In the genomic region with DNA sequence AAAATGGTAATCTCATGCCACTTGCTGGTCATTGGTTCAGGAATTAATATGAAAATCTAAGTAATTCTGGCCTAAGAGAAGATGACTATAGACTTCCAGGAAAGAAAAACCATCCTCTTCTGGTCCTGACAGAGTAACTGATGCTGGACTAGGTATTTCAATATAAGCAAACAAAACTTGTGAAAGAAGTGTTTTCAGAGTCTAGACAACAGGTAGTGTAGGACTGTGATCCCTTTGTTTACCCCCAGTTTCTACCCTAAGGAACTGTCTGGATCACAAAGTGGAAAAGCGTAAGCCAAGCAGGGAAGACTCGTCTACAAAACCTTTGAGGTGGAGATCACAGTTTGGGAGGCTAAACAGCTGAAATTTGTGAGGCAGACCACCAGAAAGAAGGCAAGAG, we compare ENCODE assay signal across 1 cellular context.
TF ChIP-seq lines count a peak whose summit lies in the region.

No MANE protein-coding gene starts in this region.

TF ChIP-seq in HepG2, 621 proteins besides CTCF, POLR2A, EP300 and RAD21 (continued from another document and continues in another):
- TF ChIP-seq, protein P1, sequence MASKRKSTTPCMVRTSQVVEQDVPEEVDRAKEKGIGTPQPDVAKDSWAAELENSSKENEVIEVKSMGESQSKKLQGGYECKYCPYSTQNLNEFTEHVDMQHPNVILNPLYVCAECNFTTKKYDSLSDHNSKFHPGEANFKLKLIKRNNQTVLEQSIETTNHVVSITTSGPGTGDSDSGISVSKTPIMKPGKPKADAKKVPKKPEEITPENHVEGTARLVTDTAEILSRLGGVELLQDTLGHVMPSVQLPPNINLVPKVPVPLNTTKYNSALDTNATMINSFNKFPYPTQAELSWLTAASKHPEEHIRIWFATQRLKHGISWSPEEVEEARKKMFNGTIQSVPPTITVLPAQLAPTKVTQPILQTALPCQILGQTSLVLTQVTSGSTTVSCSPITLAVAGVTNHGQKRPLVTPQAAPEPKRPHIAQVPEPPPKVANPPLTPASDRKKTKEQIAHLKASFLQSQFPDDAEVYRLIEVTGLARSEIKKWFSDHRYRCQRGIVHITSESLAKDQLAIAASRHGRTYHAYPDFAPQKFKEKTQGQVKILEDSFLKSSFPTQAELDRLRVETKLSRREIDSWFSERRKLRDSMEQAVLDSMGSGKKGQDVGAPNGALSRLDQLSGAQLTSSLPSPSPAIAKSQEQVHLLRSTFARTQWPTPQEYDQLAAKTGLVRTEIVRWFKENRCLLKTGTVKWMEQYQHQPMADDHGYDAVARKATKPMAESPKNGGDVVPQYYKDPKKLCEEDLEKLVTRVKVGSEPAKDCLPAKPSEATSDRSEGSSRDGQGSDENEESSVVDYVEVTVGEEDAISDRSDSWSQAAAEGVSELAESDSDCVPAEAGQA (IDR thresholded peaks at IDR 0.05; ENCODE audit: low read depth) = no peak
- TF ChIP-seq, protein P1 (CRISPR knock-in tag; IDR thresholded peaks at IDR 0.05; ENCODE audit: borderline replicate concordance) = no peak
- no peak for TF ChIP-seq ZNF878 (CRISPR knock-in tag; IDR thresholded peaks at IDR 0.05)
- TF ChIP-seq, protein P2, sequence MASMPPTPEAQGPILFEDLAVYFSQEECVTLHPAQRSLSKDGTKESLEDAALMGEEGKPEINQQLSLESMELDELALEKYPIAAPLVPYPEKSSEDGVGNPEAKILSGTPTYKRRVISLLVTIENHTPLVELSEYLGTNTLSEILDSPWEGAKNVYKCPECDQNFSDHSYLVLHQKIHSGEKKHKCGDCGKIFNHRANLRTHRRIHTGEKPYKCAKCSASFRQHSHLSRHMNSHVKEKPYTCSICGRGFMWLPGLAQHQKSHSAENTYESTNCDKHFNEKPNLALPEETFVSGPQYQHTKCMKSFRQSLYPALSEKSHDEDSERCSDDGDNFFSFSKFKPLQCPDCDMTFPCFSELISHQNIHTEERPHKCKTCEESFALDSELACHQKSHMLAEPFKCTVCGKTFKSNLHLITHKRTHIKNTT (CRISPR knock-in tag; IDR thresholded peaks at IDR 0.05) = no peak
- no peak for TF ChIP-seq MXI1 (IDR thresholded peaks at IDR 0.05; ENCODE audit: borderline replicate concordance, low read depth, low read length)
- no peak for TF ChIP-seq ZNF614 (CRISPR knock-in tag; IDR thresholded peaks at IDR 0.05; ENCODE audit: borderline replicate concordance)
- TF ChIP-seq, protein P3, sequence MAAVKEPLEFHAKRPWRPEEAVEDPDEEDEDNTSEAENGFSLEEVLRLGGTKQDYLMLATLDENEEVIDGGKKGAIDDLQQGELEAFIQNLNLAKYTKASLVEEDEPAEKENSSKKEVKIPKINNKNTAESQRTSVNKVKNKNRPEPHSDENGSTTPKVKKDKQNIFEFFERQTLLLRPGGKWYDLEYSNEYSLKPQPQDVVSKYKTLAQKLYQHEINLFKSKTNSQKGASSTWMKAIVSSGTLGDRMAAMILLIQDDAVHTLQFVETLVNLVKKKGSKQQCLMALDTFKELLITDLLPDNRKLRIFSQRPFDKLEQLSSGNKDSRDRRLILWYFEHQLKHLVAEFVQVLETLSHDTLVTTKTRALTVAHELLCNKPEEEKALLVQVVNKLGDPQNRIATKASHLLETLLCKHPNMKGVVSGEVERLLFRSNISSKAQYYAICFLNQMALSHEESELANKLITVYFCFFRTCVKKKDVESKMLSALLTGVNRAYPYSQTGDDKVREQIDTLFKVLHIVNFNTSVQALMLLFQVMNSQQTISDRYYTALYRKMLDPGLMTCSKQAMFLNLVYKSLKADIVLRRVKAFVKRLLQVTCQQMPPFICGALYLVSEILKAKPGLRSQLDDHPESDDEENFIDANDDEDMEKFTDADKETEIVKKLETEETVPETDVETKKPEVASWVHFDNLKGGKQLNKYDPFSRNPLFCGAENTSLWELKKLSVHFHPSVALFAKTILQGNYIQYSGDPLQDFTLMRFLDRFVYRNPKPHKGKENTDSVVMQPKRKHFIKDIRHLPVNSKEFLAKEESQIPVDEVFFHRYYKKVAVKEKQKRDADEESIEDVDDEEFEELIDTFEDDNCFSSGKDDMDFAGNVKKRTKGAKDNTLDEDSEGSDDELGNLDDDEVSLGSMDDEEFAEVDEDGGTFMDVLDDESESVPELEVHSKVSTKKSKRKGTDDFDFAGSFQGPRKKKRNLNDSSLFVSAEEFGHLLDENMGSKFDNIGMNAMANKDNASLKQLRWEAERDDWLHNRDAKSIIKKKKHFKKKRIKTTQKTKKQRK (IDR thresholded peaks at IDR 0.05; ENCODE audit: low read length) = no peak
- no peak for TF ChIP-seq ZNF292 (CRISPR knock-in tag; IDR thresholded peaks at IDR 0.05; ENCODE audit: borderline replicate concordance, low read depth)
- TF ChIP-seq ZNF652 (CRISPR knock-in tag; IDR thresholded peaks at IDR 0.05; ENCODE audit: borderline replicate concordance, low read depth) = no peak
- no peak for TF ChIP-seq ZNF850 (CRISPR knock-in tag; conservative IDR thresholded peaks at IDR 0.05)
- TF ChIP-seq, protein P4, sequence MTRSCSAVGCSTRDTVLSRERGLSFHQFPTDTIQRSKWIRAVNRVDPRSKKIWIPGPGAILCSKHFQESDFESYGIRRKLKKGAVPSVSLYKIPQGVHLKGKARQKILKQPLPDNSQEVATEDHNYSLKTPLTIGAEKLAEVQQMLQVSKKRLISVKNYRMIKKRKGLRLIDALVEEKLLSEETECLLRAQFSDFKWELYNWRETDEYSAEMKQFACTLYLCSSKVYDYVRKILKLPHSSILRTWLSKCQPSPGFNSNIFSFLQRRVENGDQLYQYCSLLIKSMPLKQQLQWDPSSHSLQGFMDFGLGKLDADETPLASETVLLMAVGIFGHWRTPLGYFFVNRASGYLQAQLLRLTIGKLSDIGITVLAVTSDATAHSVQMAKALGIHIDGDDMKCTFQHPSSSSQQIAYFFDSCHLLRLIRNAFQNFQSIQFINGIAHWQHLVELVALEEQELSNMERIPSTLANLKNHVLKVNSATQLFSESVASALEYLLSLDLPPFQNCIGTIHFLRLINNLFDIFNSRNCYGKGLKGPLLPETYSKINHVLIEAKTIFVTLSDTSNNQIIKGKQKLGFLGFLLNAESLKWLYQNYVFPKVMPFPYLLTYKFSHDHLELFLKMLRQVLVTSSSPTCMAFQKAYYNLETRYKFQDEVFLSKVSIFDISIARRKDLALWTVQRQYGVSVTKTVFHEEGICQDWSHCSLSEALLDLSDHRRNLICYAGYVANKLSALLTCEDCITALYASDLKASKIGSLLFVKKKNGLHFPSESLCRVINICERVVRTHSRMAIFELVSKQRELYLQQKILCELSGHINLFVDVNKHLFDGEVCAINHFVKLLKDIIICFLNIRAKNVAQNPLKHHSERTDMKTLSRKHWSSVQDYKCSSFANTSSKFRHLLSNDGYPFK (CRISPR knock-in tag; IDR thresholded peaks at IDR 0.05; ENCODE audit: borderline replicate concordance) = no peak
- TF ChIP-seq HES4 (CRISPR knock-in tag; IDR thresholded peaks at IDR 0.05; ENCODE audit: borderline replicate concordance) = no peak
- TF ChIP-seq TBX2 (CRISPR knock-in tag; IDR thresholded peaks at IDR 0.05; ENCODE audit: borderline replicate concordance) = no peak
- no peak for TF ChIP-seq TOPORS (CRISPR knock-in tag; IDR thresholded peaks at IDR 0.05)
- no peak; the same call in 1 of the 2 replicates for TF ChIP-seq SIX1 (CRISPR knock-in tag; IDR thresholded peaks at IDR 0.05; ENCODE audit: borderline replicate concordance)
- peak; percentile 46 for TF ChIP-seq ZEB1 (IDR thresholded peaks at IDR 0.05; ENCODE audit: insufficient replicate concordance, low read depth)
- TF ChIP-seq, protein P5, sequence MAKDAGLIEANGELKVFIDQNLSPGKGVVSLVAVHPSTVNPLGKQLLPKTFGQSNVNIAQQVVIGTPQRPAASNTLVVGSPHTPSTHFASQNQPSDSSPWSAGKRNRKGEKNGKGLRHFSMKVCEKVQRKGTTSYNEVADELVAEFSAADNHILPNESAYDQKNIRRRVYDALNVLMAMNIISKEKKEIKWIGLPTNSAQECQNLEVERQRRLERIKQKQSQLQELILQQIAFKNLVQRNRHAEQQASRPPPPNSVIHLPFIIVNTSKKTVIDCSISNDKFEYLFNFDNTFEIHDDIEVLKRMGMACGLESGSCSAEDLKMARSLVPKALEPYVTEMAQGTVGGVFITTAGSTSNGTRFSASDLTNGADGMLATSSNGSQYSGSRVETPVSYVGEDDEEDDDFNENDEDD (CRISPR knock-in tag; IDR thresholded peaks at IDR 0.05; ENCODE audit: borderline replicate concordance) = no peak
- no peak for TF ChIP-seq ZMYM2 (CRISPR knock-in tag; IDR thresholded peaks at IDR 0.05)
- TF ChIP-seq, protein P6, sequence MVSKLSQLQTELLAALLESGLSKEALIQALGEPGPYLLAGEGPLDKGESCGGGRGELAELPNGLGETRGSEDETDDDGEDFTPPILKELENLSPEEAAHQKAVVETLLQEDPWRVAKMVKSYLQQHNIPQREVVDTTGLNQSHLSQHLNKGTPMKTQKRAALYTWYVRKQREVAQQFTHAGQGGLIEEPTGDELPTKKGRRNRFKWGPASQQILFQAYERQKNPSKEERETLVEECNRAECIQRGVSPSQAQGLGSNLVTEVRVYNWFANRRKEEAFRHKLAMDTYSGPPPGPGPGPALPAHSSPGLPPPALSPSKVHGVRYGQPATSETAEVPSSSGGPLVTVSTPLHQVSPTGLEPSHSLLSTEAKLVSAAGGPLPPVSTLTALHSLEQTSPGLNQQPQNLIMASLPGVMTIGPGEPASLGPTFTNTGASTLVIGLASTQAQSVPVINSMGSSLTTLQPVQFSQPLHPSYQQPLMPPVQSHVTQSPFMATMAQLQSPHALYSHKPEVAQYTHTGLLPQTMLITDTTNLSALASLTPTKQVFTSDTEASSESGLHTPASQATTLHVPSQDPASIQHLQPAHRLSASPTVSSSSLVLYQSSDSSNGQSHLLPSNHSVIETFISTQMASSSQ (IDR thresholded peaks at IDR 0.05; ENCODE audit: low read depth) = no peak
- TF ChIP-seq, protein P6 (CRISPR knock-in tag; IDR thresholded peaks at IDR 0.05; ENCODE audit: borderline replicate concordance) = no peak
- TF ChIP-seq ISL2 (CRISPR knock-in tag; IDR thresholded peaks at IDR 0.05) = 0 out of 2 replicates have a peak, but pooled peaks have one; percentile 15
- no peak for TF ChIP-seq ZNF619 (CRISPR knock-in tag; IDR thresholded peaks at IDR 0.05)
- no peak for TF ChIP-seq SNAI1 (CRISPR knock-in tag; IDR thresholded peaks at IDR 0.05; ENCODE audit: borderline replicate concordance)
- TF ChIP-seq ZNF672 (CRISPR knock-in tag; IDR thresholded peaks at IDR 0.05) = no peak
- TF ChIP-seq ZNF24 (IDR thresholded peaks at IDR 0.05) = no peak
- TF ChIP-seq, protein P7, sequence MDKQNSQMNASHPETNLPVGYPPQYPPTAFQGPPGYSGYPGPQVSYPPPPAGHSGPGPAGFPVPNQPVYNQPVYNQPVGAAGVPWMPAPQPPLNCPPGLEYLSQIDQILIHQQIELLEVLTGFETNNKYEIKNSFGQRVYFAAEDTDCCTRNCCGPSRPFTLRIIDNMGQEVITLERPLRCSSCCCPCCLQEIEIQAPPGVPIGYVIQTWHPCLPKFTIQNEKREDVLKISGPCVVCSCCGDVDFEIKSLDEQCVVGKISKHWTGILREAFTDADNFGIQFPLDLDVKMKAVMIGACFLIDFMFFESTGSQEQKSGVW (CRISPR knock-in tag; IDR thresholded peaks at IDR 0.05; ENCODE audit: borderline replicate concordance) = no peak
- TF ChIP-seq, protein P8, sequence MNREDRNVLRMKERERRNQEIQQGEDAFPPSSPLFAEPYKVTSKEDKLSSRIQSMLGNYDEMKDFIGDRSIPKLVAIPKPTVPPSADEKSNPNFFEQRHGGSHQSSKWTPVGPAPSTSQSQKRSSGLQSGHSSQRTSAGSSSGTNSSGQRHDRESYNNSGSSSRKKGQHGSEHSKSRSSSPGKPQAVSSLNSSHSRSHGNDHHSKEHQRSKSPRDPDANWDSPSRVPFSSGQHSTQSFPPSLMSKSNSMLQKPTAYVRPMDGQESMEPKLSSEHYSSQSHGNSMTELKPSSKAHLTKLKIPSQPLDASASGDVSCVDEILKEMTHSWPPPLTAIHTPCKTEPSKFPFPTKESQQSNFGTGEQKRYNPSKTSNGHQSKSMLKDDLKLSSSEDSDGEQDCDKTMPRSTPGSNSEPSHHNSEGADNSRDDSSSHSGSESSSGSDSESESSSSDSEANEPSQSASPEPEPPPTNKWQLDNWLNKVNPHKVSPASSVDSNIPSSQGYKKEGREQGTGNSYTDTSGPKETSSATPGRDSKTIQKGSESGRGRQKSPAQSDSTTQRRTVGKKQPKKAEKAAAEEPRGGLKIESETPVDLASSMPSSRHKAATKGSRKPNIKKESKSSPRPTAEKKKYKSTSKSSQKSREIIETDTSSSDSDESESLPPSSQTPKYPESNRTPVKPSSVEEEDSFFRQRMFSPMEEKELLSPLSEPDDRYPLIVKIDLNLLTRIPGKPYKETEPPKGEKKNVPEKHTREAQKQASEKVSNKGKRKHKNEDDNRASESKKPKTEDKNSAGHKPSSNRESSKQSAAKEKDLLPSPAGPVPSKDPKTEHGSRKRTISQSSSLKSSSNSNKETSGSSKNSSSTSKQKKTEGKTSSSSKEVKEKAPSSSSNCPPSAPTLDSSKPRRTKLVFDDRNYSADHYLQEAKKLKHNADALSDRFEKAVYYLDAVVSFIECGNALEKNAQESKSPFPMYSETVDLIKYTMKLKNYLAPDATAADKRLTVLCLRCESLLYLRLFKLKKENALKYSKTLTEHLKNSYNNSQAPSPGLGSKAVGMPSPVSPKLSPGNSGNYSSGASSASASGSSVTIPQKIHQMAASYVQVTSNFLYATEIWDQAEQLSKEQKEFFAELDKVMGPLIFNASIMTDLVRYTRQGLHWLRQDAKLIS (CRISPR knock-in tag; IDR thresholded peaks at IDR 0.05) = no peak
